ENCODE assay signal across 11 cellular contexts in the genomic region with DNA sequence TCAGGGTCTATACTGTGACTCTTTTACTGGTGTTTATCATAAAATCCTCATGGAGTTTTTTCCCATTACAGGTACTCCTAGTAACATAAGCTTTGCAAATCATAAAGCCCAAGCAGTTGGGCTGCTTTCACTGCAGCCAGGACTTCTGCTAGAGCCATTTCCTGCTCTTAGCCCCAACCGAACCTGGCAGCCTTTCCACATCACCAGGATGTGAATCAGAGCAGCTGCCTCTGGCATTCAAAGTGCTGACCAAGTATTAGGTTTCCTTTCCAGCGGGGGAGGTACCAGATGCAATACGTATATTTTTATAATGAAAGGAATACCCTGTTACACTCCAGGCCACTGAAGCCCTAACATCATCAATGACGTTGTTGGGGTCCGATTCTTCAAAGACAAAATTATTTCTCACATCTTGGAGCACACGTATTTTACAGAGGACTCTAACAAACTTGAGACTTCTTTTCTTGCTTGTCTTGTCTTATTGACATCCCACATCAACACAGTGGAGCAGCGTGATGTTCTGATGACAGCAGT. TPM values are rescaled to one million over a fixed set of nuclear protein-coding genes. Genes with fewer than 3 reads are reported as not detected.
DNase-seq lines count a peak whose midpoint lies in the region; TF ChIP-seq lines count a peak whose summit lies in the region.
"Had no signal": no experiment of that assay in that cellular context is flagged by ENCODE, and none has a peak within 500 bp of the region (broad histone marks: within the 10 kb centered on the region; RNA-seq: fewer than 3 reads in every experiment).

No MANE protein-coding gene starts in this region.

- H3K9me3 Mint-ChIP-seq in immature natural killer cell: no peaks in the 10 kb centered on the region

- H3K27ac Mint-ChIP-seq in immature natural killer cell: no peak overlapping the region

- no peak overlapping the region for H3K4me3 Mint-ChIP-seq in immature natural killer cell

- no peaks in the 10 kb centered on the region for H3K4me1 Mint-ChIP-seq in immature natural killer cell

- H3K4me3 ChIP-seq in retinal pigment epithelial cell (ENCODE audit: low read length): no peak overlapping the region

- peak; percentile 17 for DNase-seq in DMS79 treated with DMSO at 0.1 percent for 48 hours (lab: John Stamatoyannopoulos, UW)
- no peak for DNase-seq in DMS79 (lab: John Stamatoyannopoulos, UW)
- DNase-seq in NCI-H69 (lab: John Stamatoyannopoulos, UW): peak; percentile 63
- DNase-seq in dermis microvascular lymphatic vessel endothelial cell (ENCODE audit: low read depth in 2 of 2): peak; percentile 86 to 92
- DNase-seq in retinal pigment epithelial cell (ENCODE audit: low read depth): peak; percentile 8
- no peak for DNase-seq in immature natural killer cell
- DNase-seq in superior temporal gyrus (ENCODE audit: extremely low spot score): no peak
- no peak for DNase-seq in NK-92 treated with Interleukin-12 subunit alpha and Interleukin-12 subunit beta, amount 100 ng/mL, for 24 hours (lab: John Stamatoyannopoulos, UW)
- DNase-seq: kidney, NCI-H2171 treated with DMSO at 0.1 percent for 48 hours, right cardiac atrium had no signal

- TF ChIP-seq CTCF in retinal pigment epithelial cell (conservative IDR thresholded peaks at IDR 0.05; ENCODE audit: low read depth, low read length): no peak

- peaks cover 10 to 27% (median 12%) of the 10 kb centered on the region in 3 donors for H3K27me3 Mint-ChIP-seq in immature natural killer cell (ENCODE audit: low read depth in 3 of 3)

- H3K36me3 Mint-ChIP-seq in immature natural killer cell: no peaks in the 10 kb centered on the region

RNA-seq across cellular contexts. Expression of gene HTR5A, which starts 3.6 kb away (rescaled TPM):
- total RNA-seq in dermis microvascular lymphatic vessel endothelial cell: not detected in 2 replicates
- not detected for polyA plus RNA-seq in immature natural killer cell
- total RNA-seq: kidney, right cardiac atrium had no signal
- polyA plus RNA-seq: right cardiac atrium had no signal

Comparison
In these comparisons a context has a peak if more than half of its experiments do, and no peak if none do; other contexts are left out.
1. DNase-seq: peak in DMS79 treated with DMSO at 0.1 percent for 48 hours (single experiment), NCI-H69 (single experiment), dermis microvascular lymphatic vessel endothelial cell (2 of 2) and retinal pigment epithelial cell (single experiment); none in DMS79 (single experiment), immature natural killer cell (0 of 3), superior temporal gyrus (single experiment) and NK-92 treated with Interleukin-12 subunit alpha and Interleukin-12 subunit beta, amount 100 ng/mL, for 24 hours (single experiment).